ENCODE assay signal across 1 cellular context in the genomic region with DNA sequence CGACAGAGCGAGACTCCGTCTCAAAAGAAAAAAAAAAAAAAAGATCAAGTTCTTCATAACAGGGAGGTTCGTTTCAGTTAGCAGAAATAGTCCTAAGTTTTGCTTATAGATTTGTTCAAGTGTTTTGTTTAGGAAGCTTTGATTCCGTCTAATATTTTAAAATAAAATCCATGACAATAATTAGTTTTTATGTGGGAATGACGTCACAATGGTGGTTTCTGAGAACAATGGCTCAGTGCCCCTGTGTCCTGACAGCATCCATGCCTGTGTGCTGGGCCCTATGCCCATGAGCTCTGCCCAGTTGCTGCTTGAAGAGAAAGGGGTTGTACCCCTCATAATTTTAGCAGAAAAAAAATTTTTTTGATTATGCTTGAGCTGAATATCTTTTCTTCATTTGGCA.
TF ChIP-seq lines count a peak whose summit lies in the region.

No MANE protein-coding gene starts in this region.

TF ChIP-seq in K562, 482 proteins besides CTCF, POLR2A, EP300 and RAD21 (continued from another document):
- TF ChIP-seq, protein P1, sequence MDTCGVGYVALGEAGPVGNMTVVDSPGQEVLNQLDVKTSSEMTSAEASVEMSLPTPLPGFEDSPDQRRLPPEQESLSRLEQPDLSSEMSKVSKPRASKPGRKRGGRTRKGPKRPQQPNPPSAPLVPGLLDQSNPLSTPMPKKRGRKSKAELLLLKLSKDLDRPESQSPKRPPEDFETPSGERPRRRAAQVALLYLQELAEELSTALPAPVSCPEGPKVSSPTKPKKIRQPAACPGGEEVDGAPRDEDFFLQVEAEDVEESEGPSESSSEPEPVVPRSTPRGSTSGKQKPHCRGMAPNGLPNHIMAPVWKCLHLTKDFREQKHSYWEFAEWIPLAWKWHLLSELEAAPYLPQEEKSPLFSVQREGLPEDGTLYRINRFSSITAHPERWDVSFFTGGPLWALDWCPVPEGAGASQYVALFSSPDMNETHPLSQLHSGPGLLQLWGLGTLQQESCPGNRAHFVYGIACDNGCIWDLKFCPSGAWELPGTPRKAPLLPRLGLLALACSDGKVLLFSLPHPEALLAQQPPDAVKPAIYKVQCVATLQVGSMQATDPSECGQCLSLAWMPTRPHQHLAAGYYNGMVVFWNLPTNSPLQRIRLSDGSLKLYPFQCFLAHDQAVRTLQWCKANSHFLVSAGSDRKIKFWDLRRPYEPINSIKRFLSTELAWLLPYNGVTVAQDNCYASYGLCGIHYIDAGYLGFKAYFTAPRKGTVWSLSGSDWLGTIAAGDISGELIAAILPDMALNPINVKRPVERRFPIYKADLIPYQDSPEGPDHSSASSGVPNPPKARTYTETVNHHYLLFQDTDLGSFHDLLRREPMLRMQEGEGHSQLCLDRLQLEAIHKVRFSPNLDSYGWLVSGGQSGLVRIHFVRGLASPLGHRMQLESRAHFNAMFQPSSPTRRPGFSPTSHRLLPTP (IDR thresholded peaks at IDR 0.05; ENCODE audit: borderline replicate concordance, extremely low read depth, insufficient read length), result no peak
- TF ChIP-seq, protein P2, sequence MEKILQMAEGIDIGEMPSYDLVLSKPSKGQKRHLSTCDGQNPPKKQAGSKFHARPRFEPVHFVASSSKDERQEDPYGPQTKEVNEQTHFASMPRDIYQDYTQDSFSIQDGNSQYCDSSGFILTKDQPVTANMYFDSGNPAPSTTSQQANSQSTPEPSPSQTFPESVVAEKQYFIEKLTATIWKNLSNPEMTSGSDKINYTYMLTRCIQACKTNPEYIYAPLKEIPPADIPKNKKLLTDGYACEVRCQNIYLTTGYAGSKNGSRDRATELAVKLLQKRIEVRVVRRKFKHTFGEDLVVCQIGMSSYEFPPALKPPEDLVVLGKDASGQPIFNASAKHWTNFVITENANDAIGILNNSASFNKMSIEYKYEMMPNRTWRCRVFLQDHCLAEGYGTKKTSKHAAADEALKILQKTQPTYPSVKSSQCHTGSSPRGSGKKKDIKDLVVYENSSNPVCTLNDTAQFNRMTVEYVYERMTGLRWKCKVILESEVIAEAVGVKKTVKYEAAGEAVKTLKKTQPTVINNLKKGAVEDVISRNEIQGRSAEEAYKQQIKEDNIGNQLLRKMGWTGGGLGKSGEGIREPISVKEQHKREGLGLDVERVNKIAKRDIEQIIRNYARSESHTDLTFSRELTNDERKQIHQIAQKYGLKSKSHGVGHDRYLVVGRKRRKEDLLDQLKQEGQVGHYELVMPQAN (IDR thresholded peaks at IDR 0.05; ENCODE audit: borderline replicate concordance), result no peak
- no peak for TF ChIP-seq CBX1 (IDR thresholded peaks at IDR 0.05; ENCODE audit: low read depth)
- no peak for TF ChIP-seq KLF6 (CRISPR knock-in tag; IDR thresholded peaks at IDR 0.05; ENCODE audit: borderline replicate concordance)
- no peak for TF ChIP-seq KDM1A (IDR thresholded peaks at IDR 0.05)
- TF ChIP-seq SP1 (CRISPR knock-in tag; IDR thresholded peaks at IDR 0.05), result no peak
